Comparison of ENCODE assay signal across 19 cellular contexts in the genomic region with DNA sequence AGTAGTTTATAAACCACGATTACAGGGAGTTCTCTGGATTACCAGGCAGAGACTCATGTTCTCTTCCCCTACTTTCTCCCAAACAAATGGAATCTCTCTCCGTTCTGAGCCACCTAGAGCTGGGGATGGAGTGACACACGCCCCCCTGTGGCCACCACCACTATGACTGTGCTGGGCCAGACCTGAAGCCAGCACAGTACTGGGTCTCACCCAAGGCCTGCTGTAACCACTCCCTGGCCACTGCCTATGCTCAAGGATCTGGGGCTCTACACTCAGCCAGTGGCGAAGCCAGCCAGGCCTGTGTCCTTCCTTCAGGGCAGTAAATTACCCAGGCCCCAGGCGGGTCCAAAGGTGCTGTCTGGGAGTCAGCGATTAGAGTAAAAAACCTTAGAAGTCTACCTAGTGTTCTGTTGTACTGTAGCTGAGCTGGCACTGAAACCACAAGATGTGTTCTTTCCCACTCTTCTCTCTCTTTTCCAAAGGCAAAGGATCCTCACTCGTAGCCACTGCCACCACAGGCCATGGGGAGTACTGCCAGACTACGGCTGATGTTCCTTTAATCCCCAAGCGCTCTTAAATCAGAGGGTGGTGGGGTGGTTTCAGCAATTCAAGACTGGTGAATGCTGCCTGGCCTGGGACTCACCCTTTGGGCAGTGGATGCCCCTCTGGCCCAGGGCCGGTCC.
A peak's percentile ranks its signal among the peaks of the same experiment; 100 is the strongest.
DNase-seq lines count a peak whose midpoint lies in the region; ATAC-seq and TF ChIP-seq lines count a peak whose summit lies in the region.
"Had no signal": no experiment of that assay in that cellular context is flagged by ENCODE, and none has a peak within 500 bp of the region (broad histone marks: within the 10 kb centered on the region; RNA-seq: fewer than 3 reads in every experiment).

No MANE protein-coding gene starts in this region.

- H3K36me3 Mint-ChIP-seq in progenitor cell of endocrine pancreas (ENCODE audit: insufficient read depth), result no peaks in the 10 kb centered on the region
- no peaks in the 10 kb centered on the region for H3K36me3 Mint-ChIP-seq in T-cell
- H3K36me3 Mint-ChIP-seq: CD4-positive, CD25-positive, alpha-beta regulatory T cell; IgD-negative memory B cell had no signal

- H3K27ac Mint-ChIP-seq in progenitor cell of endocrine pancreas, result no peak overlapping the region
- no peak overlapping the region for H3K27ac Mint-ChIP-seq in T-cell
- H3K27ac Mint-ChIP-seq: CD4-positive, CD25-positive, alpha-beta regulatory T cell; effector memory CD8-positive, alpha-beta T cell; IgD-negative memory B cell; T-helper 1 cell treated with Interleukin-12 subunit alpha and Interleukin-12 subunit beta and Interleukin-4 antibody, amounts not matched to agents 30 μg/mL and 1 μg/mL, for 36 hours had no signal

- POLR2A ChIA-PET in RWPE1 (lab: Yijun Ruan, JAX; ENCODE audit: low non-redundant PET) (no interaction called here), T-cell (lab: Charles Lee) (no interaction called here)

- no peak overlapping the region for H3K27ac ChIP-seq in RWPE1
- H3K27ac ChIP-seq: neutrophil had no signal

- no peak overlapping the region for H3K4me3 ChIP-seq in LNCaP clone FGC (ENCODE audit: low read depth, low read length)

- CTCF ChIA-PET in RWPE1 (lab: Yijun Ruan, JAX), result no interaction called here
- CTCF ChIA-PET in T-cell (lab: Charles Lee), result no interaction called here

- H3K27me3 Mint-ChIP-seq in progenitor cell of endocrine pancreas (no peaks in the 10 kb centered on the region), T-cell (peaks cover 0 to 8% of the 10 kb centered on the region in 2 donors)
- H3K27me3 Mint-ChIP-seq: CD4-positive, CD25-positive, alpha-beta regulatory T cell; central memory CD8-positive, alpha-beta T cell; effector memory CD8-positive, alpha-beta T cell; IgD-negative memory B cell had no signal

- DNase-seq in NCI-H748 (lab: John Stamatoyannopoulos, UW; ENCODE audit: unreplicated experiment), result peak; percentile 8
- no peak for DNase-seq in NCI-H748 treated with DMSO at 0.1 percent for 48 hours (lab: John Stamatoyannopoulos, UW)
- no peak for DNase-seq in LNCaP clone FGC (ENCODE audit: low read depth)
- DNase-seq in ecto neural progenitor cell (ENCODE audit: low spot score), result peak; percentile 48
- DNase-seq in progenitor cell of endocrine pancreas (ENCODE audit: low spot score, unreplicated experiment), result no peak
- no peak for DNase-seq in HK-2 (ENCODE audit: unreplicated experiment)
- no peak for DNase-seq in RWPE1 (ENCODE audit: low spot score)
- no peak for DNase-seq in T-cell
- DNase-seq: ACHN; amygdala; CD4-positive, CD25-positive, alpha-beta regulatory T cell; effector memory CD8-positive, alpha-beta T cell; left cardiac atrium; NCI-H1092 treated with DMSO at 0.1 percent for 48 hours; stimulated activated naive CD8-positive, alpha-beta T cell treated with anti-CD3 and anti-CD28 coated beads, Interleukin-15, Interleukin-2, amounts not matched to agents 100 U/mL and 50 U/mL, for 24 hours had no signal

- H3K4me1 Mint-ChIP-seq in progenitor cell of endocrine pancreas (ENCODE audit: low read depth) (no peaks in the 10 kb centered on the region), T-cell (no peaks in the 10 kb centered on the region)
- H3K4me1 Mint-ChIP-seq: CD4-positive, CD25-positive, alpha-beta regulatory T cell; central memory CD8-positive, alpha-beta T cell; IgD-negative memory B cell had no signal

- ATAC-seq in T-cell (replicated peaks in 1 of 4), result no peak
- ATAC-seq: effector memory CD8-positive, alpha-beta T cell; left cardiac atrium; stimulated activated naive CD8-positive, alpha-beta T cell treated with anti-CD3 and anti-CD28 coated beads, Interleukin-15, Interleukin-2, amounts not matched to agents 100 U/mL and 50 U/mL, for 24 hours had no signal

- H3K9me3 Mint-ChIP-seq in progenitor cell of endocrine pancreas (ENCODE audit: low read depth) (peaks cover 32% of the 10 kb centered on the region), T-cell (peaks cover 0 to 6% (median 2%) of the 10 kb centered on the region in 3 donors)

- TF ChIP-seq CTCF in LNCaP clone FGC (IDR thresholded peaks at IDR 0.05; ENCODE audit: control insufficient read depth, extremely low read depth, insufficient read depth) (peak; percentile 14; the same call in 1 of the 2 replicates), progenitor cell of endocrine pancreas (IDR thresholded peaks at IDR 0.05; ENCODE audit: unreplicated experiment) (peak; percentile 29), RWPE1 (conservative IDR thresholded peaks at IDR 0.05; ENCODE audit: low read depth) (no peak)

- no peak overlapping the region for H3K4me3 Mint-ChIP-seq in progenitor cell of endocrine pancreas (ENCODE audit: low read depth)
- H3K4me3 Mint-ChIP-seq in T-cell, result no peak overlapping the region
- H3K4me3 Mint-ChIP-seq: CD4-positive, CD25-positive, alpha-beta regulatory T cell; central memory CD8-positive, alpha-beta T cell; effector memory CD8-positive, alpha-beta T cell; IgD-negative memory B cell; T-helper 1 cell treated with Interleukin-12 subunit alpha and Interleukin-12 subunit beta and Interleukin-4 antibody, amounts not matched to agents 30 μg/mL and 1 μg/mL, for 36 hours had no signal

Comparison
In these comparisons a context has a peak if more than half of its experiments do, and no peak if none do; other contexts are left out.
1. DNase-seq: peak in NCI-H748 (single experiment) and ecto neural progenitor cell (single experiment); none in NCI-H748 treated with DMSO at 0.1 percent for 48 hours (single experiment), LNCaP clone FGC (single experiment), progenitor cell of endocrine pancreas (single experiment), HK-2 (single experiment), RWPE1 (single experiment) and T-cell (0 of 34).